ENCODE assay signal across 23 cellular contexts in genomic region chr10:103818765-103819374, GRCh38. TPM values are rescaled to one million over a fixed set of nuclear protein-coding genes. Genes with fewer than 3 reads are reported as not detected.
DNase-seq lines count a peak whose midpoint lies in the region; ATAC-seq and TF ChIP-seq lines count a peak whose summit lies in the region.
"Had no signal": no experiment of that assay in that cellular context is flagged by ENCODE, and none has a peak within 500 bp of the region (broad histone marks: within the 10 kb centered on the region; RNA-seq: fewer than 3 reads in every experiment).

No MANE protein-coding gene starts in this region.

- H3K4me2 ChIP-seq in hepatocyte (peak overlapping the region; percentile 58), neural progenitor cell (peak overlapping the region; percentile 47)

- no peaks in the 10 kb centered on the region for H3K27me3 ChIP-seq in A673 (replicated peaks; ENCODE audit: insufficient read depth, low read depth, low read length, poor library complexity)
- no peaks in the 10 kb centered on the region for H3K27me3 ChIP-seq in hepatocyte
- H3K27me3 ChIP-seq in neural progenitor cell, result no peaks in the 10 kb centered on the region

- H2AFZ ChIP-seq in hepatocyte, result no peak overlapping the region
- no peak overlapping the region for H2AFZ ChIP-seq in neural progenitor cell (replicated peaks)

- H3F3A ChIP-seq in neural progenitor cell (ENCODE audit: low read depth), result peaks cover 4% of the 10 kb centered on the region

- peaks cover 11% of the 10 kb centered on the region for H3K27me3 Mint-ChIP-seq in neural progenitor cell (ENCODE audit: insufficient read depth, low read depth)
- H3K27me3 Mint-ChIP-seq in MCF 10A (ENCODE audit: insufficient read depth, unreplicated experiment), result no peaks in the 10 kb centered on the region

- H3K36me3 Mint-ChIP-seq in neural progenitor cell, result peaks cover 1% of the 10 kb centered on the region
- H3K36me3 Mint-ChIP-seq in MCF 10A (ENCODE audit: insufficient read depth, unreplicated experiment), result no peaks in the 10 kb centered on the region
- H3K36me3 Mint-ChIP-seq: activated CD8-positive, alpha-beta memory T cell treated with anti-CD3 and anti-CD28 coated beads, Interleukin-2, amount 10 ng/mL, durations not matched to agents 7 days and 5 days; activated naive CD4-positive, alpha-beta T cell treated with anti-CD3 and anti-CD28 coated beads, Interleukin-2, amount 10 ng/mL, durations not matched to agents 7 days and 5 days; CD14-positive monocyte; stimulated activated memory B cell treated with anti-CD40 and anti-IgM and Interleukin-4, amounts not matched to agents 10 μg/mL and 1 μg/mL and 100 μg/mL, for 72 hours had no signal

- intact Hi-C loops in A673 (cut with micrococcal nuclease; ENCODE audit: unreplicated experiment), result no loop called here
- intact Hi-C loops in MCF 10A (cut with micrococcal nuclease), result no loop called here

- WGBS in hepatocyte (ENCODE audit: low lambda C conversion rate, missing lambda C conversion rate), result 48% methylated on average over 6 of the region's 6 CpGs

- H3K9me3 Mint-ChIP-seq in neural progenitor cell, result no peaks in the 10 kb centered on the region
- H3K9me3 Mint-ChIP-seq in MCF 10A (ENCODE audit: unreplicated experiment), result no peaks in the 10 kb centered on the region
- H3K9me3 Mint-ChIP-seq: activated naive CD4-positive, alpha-beta T cell treated with anti-CD3 and anti-CD28 coated beads, Interleukin-2, amount 10 ng/mL, durations not matched to agents 7 days and 5 days; CD14-positive monocyte; stimulated activated memory B cell treated with anti-CD40 and anti-IgM and Interleukin-4, amounts not matched to agents 10 μg/mL and 1 μg/mL and 100 μg/mL, for 72 hours; T-helper 2 cell treated with Interferon-gamma antibody and Interleukin-4, amounts not matched to agents 5 μg/mL and 100 μg/mL, for 36 hours had no signal

- H3K9me2 ChIP-seq in hepatocyte (replicated peaks; ENCODE audit: insufficient read depth), result no peaks in the 10 kb centered on the region

- H3K9me3 ChIP-seq in A673 (ENCODE audit: low read depth, low read length, poor library complexity, severe bottlenecking), result no peaks in the 10 kb centered on the region
- no peaks in the 10 kb centered on the region for H3K9me3 ChIP-seq in hepatocyte (ENCODE audit: low read depth)
- no peaks in the 10 kb centered on the region for H3K9me3 ChIP-seq in neural progenitor cell (ENCODE audit: low read depth)

- H3K79me2 ChIP-seq in hepatocyte (peaks cover 53% of the 10 kb centered on the region), neural progenitor cell (ENCODE audit: low read depth) (no peaks in the 10 kb centered on the region)

- H3K4me1 ChIP-seq in A673 (ENCODE audit: insufficient read depth, low read length, poor library complexity, severe bottlenecking) (peaks cover 64% of the 10 kb centered on the region), hepatocyte (ENCODE audit: insufficient read depth) (peaks cover 30% of the 10 kb centered on the region), neural progenitor cell (peaks cover 36% of the 10 kb centered on the region)

- peak overlapping the region; percentile 12 for H3K27ac ChIP-seq in A673 (ENCODE audit: low read depth, low read length, poor library complexity, severe bottlenecking)
- H3K27ac ChIP-seq in hepatocyte, result peak overlapping the region; percentile 47
- no peak overlapping the region for H3K27ac ChIP-seq in neural progenitor cell
- H3K27ac ChIP-seq: WERI-Rb-1 had no signal

- POLR2A ChIA-PET in A673 (lab: Charles Lee; ENCODE audit: low non-redundant PET), result interaction anchor here (0.5 kb wide), 1 partner anchor 122 kb away, joined by 4 read pairs; no protein-coding TSS in a partner anchor
- POLR2A ChIA-PET in MCF 10A (lab: Yijun Ruan, JAX), result interaction anchor here (1.5 kb wide), 1 partner anchor 9 kb away, joined by 4 read pairs; no protein-coding TSS in a partner anchor

- ATAC-seq in SK-N-SH treated with all-trans-retinoic acid at 6 μM for 48 hours, result no peak
- ATAC-seq: activated CD8-positive, alpha-beta memory T cell treated with anti-CD3 and anti-CD28 coated beads, Interleukin-2, amount 10 ng/mL, durations not matched to agents 7 days and 5 days; stimulated activated memory B cell treated with anti-CD40 and anti-IgM and Interleukin-4, amounts not matched to agents 10 μg/mL and 1 μg/mL and 100 μg/mL, for 72 hours had no signal

- H4K20me1 ChIP-seq in hepatocyte (ENCODE audit: insufficient read depth, poor library complexity, severe bottlenecking) (no peaks in the 10 kb centered on the region), neural progenitor cell (ENCODE audit: low read depth) (no peaks in the 10 kb centered on the region)

- DNase-seq in A673 (ENCODE audit: low spot score) (no peak), NCI-H69 (lab: John Stamatoyannopoulos, UW) (peak; percentile 29), hepatocyte (ENCODE audit: low spot score) (no peak), neural progenitor cell (ENCODE audit: low spot score) (peak; percentile 36), NCI-H524 (lab: John Stamatoyannopoulos, UW) (no peak), NCI-H510A (lab: John Stamatoyannopoulos, UW) (no peak), MCF 10A (ENCODE audit: unreplicated experiment) (no peak)
- DNase-seq: activated CD4-positive, alpha-beta T cell treated with anti-CD3 and anti-CD28 coated beads, Interleukin-2, amount 50 U/mL, for 1 hour; activated CD8-positive, alpha-beta memory T cell treated with anti-CD3 and anti-CD28 coated beads, Interleukin-2, amount 10 ng/mL, durations not matched to agents 7 days and 5 days; activated naive CD4-positive, alpha-beta T cell treated with anti-CD3 and anti-CD28 coated beads, Interleukin-2, amount 10 ng/mL, durations not matched to agents 7 days and 5 days; amniotic stem cell; cortex of kidney; EL; mammary epithelial cell; MV-4-11; NCI-H1694 treated with DMSO at 0.1 percent for 48 hours; occipital lobe; stimulated activated CD4-positive, alpha-beta T cell treated with anti-CD3 and anti-CD28 coated beads, Interleukin-2, amount 100 ng/mL, for 48 hours; WERI-Rb-1 had no signal

- TF ChIP-seq CTCF in A673 (conservative IDR thresholded peaks at IDR 0.05; ENCODE audit: low read depth, low read length) (no peak), hepatocyte (IDR thresholded peaks at IDR 0.05; ENCODE audit: poor library complexity) (no peak), neural progenitor cell (IDR thresholded peaks at IDR 0.05) (no peak), MCF 10A (IDR thresholded peaks at IDR 0.05; ENCODE audit: unreplicated experiment) (no peak)

- H3K4me3 ChIP-seq in A673 (ENCODE audit: low read depth, low read length, poor library complexity, severe bottlenecking) (no peak overlapping the region), hepatocyte (no peak overlapping the region), neural progenitor cell (no peak overlapping the region)

- H3K27ac Mint-ChIP-seq in neural progenitor cell (peak overlapping the region; percentile 61), MCF 10A (ENCODE audit: low read depth, unreplicated experiment) (no peak overlapping the region)
- H3K27ac Mint-ChIP-seq: activated CD8-positive, alpha-beta memory T cell treated with anti-CD3 and anti-CD28 coated beads, Interleukin-2, amount 10 ng/mL, durations not matched to agents 7 days and 5 days; activated naive CD4-positive, alpha-beta T cell treated with anti-CD3 and anti-CD28 coated beads, Interleukin-2, amount 10 ng/mL, durations not matched to agents 7 days and 5 days; CD14-positive monocyte; stimulated activated memory B cell treated with anti-CD40 and anti-IgM and Interleukin-4, amounts not matched to agents 10 μg/mL and 1 μg/mL and 100 μg/mL, for 72 hours; T-helper 2 cell treated with Interferon-gamma antibody and Interleukin-4, amounts not matched to agents 5 μg/mL and 100 μg/mL, for 36 hours had no signal

- H3K4me1 Mint-ChIP-seq in neural progenitor cell, result peaks cover 57% of the 10 kb centered on the region
- no peaks in the 10 kb centered on the region for H3K4me1 Mint-ChIP-seq in MCF 10A (ENCODE audit: insufficient read depth, unreplicated experiment)
- H3K4me1 Mint-ChIP-seq: CD14-positive monocyte; stimulated activated memory B cell treated with anti-CD40 and anti-IgM and Interleukin-4, amounts not matched to agents 10 μg/mL and 1 μg/mL and 100 μg/mL, for 72 hours had no signal

- no peak overlapping the region for H3K9ac ChIP-seq in neural progenitor cell

- H3K4me3 Mint-ChIP-seq in neural progenitor cell, result no peak overlapping the region
- no peak overlapping the region for H3K4me3 Mint-ChIP-seq in MCF 10A (ENCODE audit: unreplicated experiment)
- H3K4me3 Mint-ChIP-seq: activated CD8-positive, alpha-beta memory T cell treated with anti-CD3 and anti-CD28 coated beads, Interleukin-2, amount 10 ng/mL, durations not matched to agents 7 days and 5 days; activated naive CD4-positive, alpha-beta T cell treated with anti-CD3 and anti-CD28 coated beads, Interleukin-2, amount 10 ng/mL, durations not matched to agents 7 days and 5 days; stimulated activated memory B cell treated with anti-CD40 and anti-IgM and Interleukin-4, amounts not matched to agents 10 μg/mL and 1 μg/mL and 100 μg/mL, for 72 hours; T-helper 2 cell treated with Interferon-gamma antibody and Interleukin-4, amounts not matched to agents 5 μg/mL and 100 μg/mL, for 36 hours had no signal

- no peaks in the 10 kb centered on the region for H3K36me3 ChIP-seq in A673 (ENCODE audit: insufficient read depth, low read length, poor library complexity, severe bottlenecking)
- no peaks in the 10 kb centered on the region for H3K36me3 ChIP-seq in hepatocyte (replicated peaks; ENCODE audit: insufficient read depth, low read depth)
- no peaks in the 10 kb centered on the region for H3K36me3 ChIP-seq in neural progenitor cell
- H3K36me3 ChIP-seq: WERI-Rb-1 had no signal

- BruUV-seq in A673 (replicated peaks; lab: Mats Ljungman, UMichigan) (no TSS peak), MCF 10A (replicated peaks; lab: Mats Ljungman, UMichigan) (no TSS peak)

- CTCF ChIA-PET in A673 (lab: Charles Lee) (no interaction called here), MCF 10A (lab: Yijun Ruan, JAX) (no interaction called here)

TF ChIP-seq in SK-N-SH treated with all-trans-retinoic acid at 6 μM for 48 hours, 23 proteins besides CTCF, POLR2A, EP300 and RAD21 (continues in another document):
- TF ChIP-seq ZNF565 (CRISPR knock-in tag; conservative IDR thresholded peaks at IDR 0.05; ENCODE audit: low read depth) (no peak), ZNF70 (CRISPR knock-in tag; IDR thresholded peaks at IDR 0.05) (no peak), SNAI2 (CRISPR knock-in tag; IDR thresholded peaks at IDR 0.05) (no peak)

RNA-seq across cellular contexts. Expression of gene SH3PXD2A, which starts 36.5 kb away (rescaled TPM):
- total RNA-seq in A673 (2021), result 54.9 and 57.1 TPM in 2 replicates
- total RNA-seq in hepatocyte, result 10.6 and 13.6 TPM in 2 replicates
- 7.3 and 8.4 TPM in 2 replicates for polyA plus RNA-seq in hepatocyte
- 2.3 and 4.7 TPM in 2 replicates for total RNA-seq in neural progenitor cell (ENCODE audit: low replicate concordance)
- total RNA-seq in MCF 10A (2022), result 13.2 and 15.0 TPM in 2 replicates

Comparison
In these comparisons a context has a peak if more than half of its experiments do, and no peak if none do; other contexts are left out.
1. DNase-seq: peak in NCI-H69 (single experiment) and neural progenitor cell (single experiment); none in A673 (single experiment), hepatocyte (single experiment), NCI-H524 (0 of 2), NCI-H510A (single experiment) and MCF 10A (single experiment).